In genomic region chr1:153127296-153127695, GRCh38 we compare ENCODE assay signal across 26 cellular contexts. TPM values are rescaled to one million over a fixed set of nuclear protein-coding genes. Genes with fewer than 3 reads are reported as not detected.
"Had no signal": no experiment of that assay in that cellular context is flagged by ENCODE, and none has a peak within 500 bp of the region (broad histone marks: within the 10 kb centered on the region; RNA-seq: fewer than 3 reads in every experiment).

No MANE protein-coding gene starts in this region.

- H3K4me1 ChIP-seq: SJSA1 had no signal

- H3K4me1 Mint-ChIP-seq: IgD-negative memory B cell had no signal

- H3K36me3 Mint-ChIP-seq: IgD-negative memory B cell had no signal

- H3K4me3 Mint-ChIP-seq: IgD-negative memory B cell had no signal

- H3K36me3 ChIP-seq: MG63, SJSA1 had no signal

- H3K9me3 ChIP-seq: MG63, SJSA1 had no signal

- H3K27ac Mint-ChIP-seq: IgD-negative memory B cell had no signal

- H3K27me3 ChIP-seq: MG63, SJSA1 had no signal

- H3K27ac ChIP-seq: HL-60, SJSA1, SK-N-MC had no signal

- FAIRE-seq: HTR-8/SVneo, RCC 7860 had no signal

- H3K4me3 ChIP-seq: MG63, SJSA1, SK-N-MC had no signal

- DNase-seq: KBM-7, MG63, NCI-H1092, NCI-H1105 treated with DMSO at 0.1 percent for 48 hours, NCI-H1417 treated with DMSO at 0.1 percent for 48 hours, NCI-H146, NCI-H1694 treated with DMSO at 0.1 percent for 48 hours, NCI-H1930, NCI-H2081, NCI-H2107, NCI-H226, NCI-H446, NCI-H510A, NCI-H524 treated with DMSO at 0.1 percent for 48 hours, NCI-H69, NCI-H774, Right ventricle myocardium superior, RPMI8226, SIG-M5 had no signal

RNA-seq across cellular contexts. Expression of gene SPRR2F, which starts 14.0 kb away (rescaled TPM):
- total RNA-seq: LHCN-M2, Right ventricle myocardium superior, SJSA1 had no signal
- polyA plus RNA-seq: IgD-negative memory B cell had no signal

RNA-seq across cellular contexts. Expression of gene SPRR2G, which starts 23.4 kb away (rescaled TPM):
- total RNA-seq: LHCN-M2, Right ventricle myocardium superior, SJSA1 had no signal
- polyA plus RNA-seq: IgD-negative memory B cell had no signal

RNA-seq across cellular contexts. Expression of gene SPRR2E, which starts 33.0 kb away (rescaled TPM):
- total RNA-seq: LHCN-M2, Right ventricle myocardium superior, SJSA1 had no signal
- polyA plus RNA-seq: IgD-negative memory B cell had no signal

RNA-seq across cellular contexts. Expression of gene SPRR2B, which starts 55.9 kb away (rescaled TPM):
- total RNA-seq: LHCN-M2, Right ventricle myocardium superior, SJSA1 had no signal
- polyA plus RNA-seq: IgD-negative memory B cell had no signal
